Comparison of ENCODE assay signal across 26 cellular contexts in the genomic region with DNA sequence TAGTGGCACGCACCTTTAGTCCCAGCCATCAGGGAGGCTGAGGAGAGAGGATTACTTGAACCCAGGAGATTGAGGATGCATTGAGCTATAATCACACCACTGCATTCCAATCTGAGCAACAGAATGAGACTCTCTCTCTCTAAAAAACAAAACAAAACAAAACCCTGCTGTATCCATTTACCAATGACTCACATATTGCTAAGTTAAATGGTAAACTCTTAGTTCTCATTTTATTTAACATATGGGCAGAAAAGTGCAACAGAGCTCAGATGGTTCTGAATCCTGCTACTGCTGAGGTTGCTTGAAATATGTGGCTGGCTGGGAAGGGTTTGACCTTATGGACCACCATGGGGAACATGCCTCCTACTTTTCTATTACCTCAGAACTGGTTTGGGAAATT. TPM values are rescaled to one million over a fixed set of nuclear protein-coding genes. Genes with fewer than 3 reads are reported as not detected.
DNase-seq lines count a peak whose midpoint lies in the region; ATAC-seq and TF ChIP-seq lines count a peak whose summit lies in the region.
"Had no signal": no experiment of that assay in that cellular context is flagged by ENCODE, and none has a peak within 500 bp of the region (broad histone marks: within the 10 kb centered on the region; RNA-seq: fewer than 3 reads in every experiment).

No MANE protein-coding gene starts in this region.

- no peak for DNase-seq in activated CD8-positive, alpha-beta T cell treated with anti-CD3 and anti-CD28 coated beads for 36 hours
- DNase-seq in activated CD8-positive, alpha-beta T cell treated with anti-CD3 and anti-CD28 coated beads, Interleukin-2, amount 10 ng/mL, durations not matched to agents 7 days and 5 days = no peak
- DNase-seq in HFFc6 (peak; percentile 16), choroid plexus epithelial cell (ENCODE audit: low read depth) (peak; percentile 13), Peyer's patch (no peak), NCI-H1105 (lab: John Stamatoyannopoulos, UW) (no peak), NCI-H510A treated with DMSO at 0.1 percent for 48 hours (lab: John Stamatoyannopoulos, UW) (no peak)
- DNase-seq: amniotic stem cell; C1 segment of cervical spinal cord; KBM-7; kidney; NCI-H2029 treated with DMSO at 0.1 percent for 48 hours; NCI-H446; psoas muscle; spleen; stimulated activated CD4-positive, alpha-beta T cell treated with anti-CD3 and anti-CD28 coated beads, Interleukin-4, amount 100 ng/mL, for 24 hours; substantia nigra; T-helper 2 cell; WERI-Rb-1 had no signal

- H3K36me3 ChIP-seq in skeletal muscle satellite cell (ENCODE audit: insufficient read depth, low read length) = no peaks in the 10 kb centered on the region
- no peaks in the 10 kb centered on the region for H3K36me3 ChIP-seq in Peyer's patch
- H3K36me3 ChIP-seq: cardiac muscle cell, gastroesophageal sphincter, SJSA1, spleen, WERI-Rb-1 had no signal

- H3K4me1 Mint-ChIP-seq in activated CD8-positive, alpha-beta T cell treated with anti-CD3 and anti-CD28 coated beads for 36 hours (ENCODE audit: low read depth) = peaks cover 18% of the 10 kb centered on the region
- H3K4me1 Mint-ChIP-seq in activated CD8-positive, alpha-beta T cell treated with anti-CD3 and anti-CD28 coated beads, Interleukin-2, amount 10 ng/mL, durations not matched to agents 7 days and 5 days (ENCODE audit: low read depth) = peaks cover 8% of the 10 kb centered on the region
- peaks cover 23% of the 10 kb centered on the region for H3K4me1 Mint-ChIP-seq in HFFc6 (ENCODE audit: low read depth)
- H3K4me1 Mint-ChIP-seq: GM23338 had no signal

- peak overlapping the region; percentile 74 for H3K27ac Mint-ChIP-seq in activated CD8-positive, alpha-beta T cell treated with anti-CD3 and anti-CD28 coated beads for 36 hours
- no peak overlapping the region for H3K27ac Mint-ChIP-seq in activated CD8-positive, alpha-beta T cell treated with anti-CD3 and anti-CD28 coated beads, Interleukin-2, amount 10 ng/mL, durations not matched to agents 7 days and 5 days
- H3K27ac Mint-ChIP-seq in HFFc6 = no peak overlapping the region
- H3K27ac Mint-ChIP-seq: dendritic cell treated with granulocyte-macrophage colony-stimulating factor and Interleukin-4, amounts not matched to agents 40 ng/mL and 50 ng/mL, for 4 days; GM23338 had no signal

- CTCF ChIA-PET in activated CD8-positive, alpha-beta T cell treated with anti-CD3 and anti-CD28 coated beads for 36 hours (lab: Charles Lee) = interaction anchor here (0.7 to 7.4 kb wide), 7 partner anchors 33 to 140 kb away, joined by 3 to 204 read pairs (median 4); a partner anchor contains a TSS
- CTCF ChIA-PET in activated CD8-positive, alpha-beta T cell treated with anti-CD3 and anti-CD28 coated beads, Interleukin-2, amount 10 ng/mL, durations not matched to agents 7 days and 5 days (lab: Charles Lee) = interaction anchor here (1.2 to 7.3 kb wide), 3 partner anchors 44 to 77 kb away, joined by 3 to 267 read pairs (median 53); a partner anchor contains a TSS

- H3K9me3 ChIP-seq in skeletal muscle satellite cell (replicated peaks; ENCODE audit: low read length) (no peaks in the 10 kb centered on the region), Peyer's patch (no peaks in the 10 kb centered on the region)
- H3K9me3 ChIP-seq: gastroesophageal sphincter, psoas muscle, SJSA1, spleen had no signal

- POLR2A ChIA-PET in activated CD8-positive, alpha-beta T cell treated with anti-CD3 and anti-CD28 coated beads for 36 hours (lab: Charles Lee) = interaction anchor here (1.0 to 1.1 kb wide), 3 partner anchors 14 to 102 kb away, joined by 3 read pairs; a partner anchor contains a TSS
- POLR2A ChIA-PET in activated CD8-positive, alpha-beta T cell treated with anti-CD3 and anti-CD28 coated beads, Interleukin-2, amount 10 ng/mL, durations not matched to agents 7 days and 5 days (lab: Charles Lee) = interaction anchor here (1.0 kb wide), 1 partner anchor 36 kb away, joined by 3 read pairs; no protein-coding TSS in a partner anchor

- H3K4me3 Mint-ChIP-seq in activated CD8-positive, alpha-beta T cell treated with anti-CD3 and anti-CD28 coated beads for 36 hours = no peak overlapping the region
- H3K4me3 Mint-ChIP-seq in activated CD8-positive, alpha-beta T cell treated with anti-CD3 and anti-CD28 coated beads, Interleukin-2, amount 10 ng/mL, durations not matched to agents 7 days and 5 days = no peak overlapping the region
- no peak overlapping the region for H3K4me3 Mint-ChIP-seq in HFFc6
- H3K4me3 Mint-ChIP-seq: dendritic cell treated with granulocyte-macrophage colony-stimulating factor and Interleukin-4, amounts not matched to agents 40 ng/mL and 50 ng/mL, for 4 days; GM23338 had no signal

- no peak for TF ChIP-seq CTCF in activated CD8-positive, alpha-beta T cell treated with anti-CD3 and anti-CD28 coated beads for 36 hours (IDR thresholded peaks at IDR 0.05)
- no peak for TF ChIP-seq CTCF in HFFc6 (IDR thresholded peaks at IDR 0.05)
- TF ChIP-seq CTCF in choroid plexus epithelial cell (conservative IDR thresholded peaks at IDR 0.05; ENCODE audit: low read depth, low read length) = no peak
- no peak for TF ChIP-seq CTCF in Peyer's patch (IDR thresholded peaks at IDR 0.05)

- H3K27me3 Mint-ChIP-seq in activated CD8-positive, alpha-beta T cell treated with anti-CD3 and anti-CD28 coated beads for 36 hours = peaks cover 7% of the 10 kb centered on the region
- H3K27me3 Mint-ChIP-seq in activated CD8-positive, alpha-beta T cell treated with anti-CD3 and anti-CD28 coated beads, Interleukin-2, amount 10 ng/mL, durations not matched to agents 7 days and 5 days (ENCODE audit: low read depth) = peaks cover 16% of the 10 kb centered on the region
- H3K27me3 Mint-ChIP-seq in HFFc6 (ENCODE audit: insufficient read depth) = peaks cover 4% of the 10 kb centered on the region

- H3K9ac ChIP-seq in skeletal muscle satellite cell (ENCODE audit: low read depth, low read length) = no peak overlapping the region

- intact Hi-C loops in activated CD8-positive, alpha-beta T cell treated with anti-CD3 and anti-CD28 coated beads for 36 hours (cut with micrococcal nuclease) = no loop called here

- TF ChIP-seq POLR2A in Peyer's patch (IDR thresholded peaks at IDR 0.05) = no peak

- no peak overlapping the region for H3K27ac ChIP-seq in Peyer's patch
- H3K27ac ChIP-seq: cardiac muscle cell, gastroesophageal sphincter, psoas muscle, SJSA1, spleen, WERI-Rb-1 had no signal

- H3K27me3 ChIP-seq in skeletal muscle satellite cell (ENCODE audit: control insufficient read depth, insufficient read depth, low read length) = peaks cover 8% of the 10 kb centered on the region
- no peaks in the 10 kb centered on the region for H3K27me3 ChIP-seq in Peyer's patch
- H3K27me3 ChIP-seq: cardiac muscle cell, gastroesophageal sphincter, SJSA1, spleen had no signal

- peaks cover 10% of the 10 kb centered on the region for H3K4me1 ChIP-seq in skeletal muscle satellite cell (ENCODE audit: control insufficient read depth, insufficient read depth, low read length)
- H3K4me1 ChIP-seq in Peyer's patch = no peaks in the 10 kb centered on the region
- H3K4me1 ChIP-seq: psoas muscle, SJSA1 had no signal

- no peaks in the 10 kb centered on the region for H3K9me3 Mint-ChIP-seq in activated CD8-positive, alpha-beta T cell treated with anti-CD3 and anti-CD28 coated beads for 36 hours
- H3K9me3 Mint-ChIP-seq in activated CD8-positive, alpha-beta T cell treated with anti-CD3 and anti-CD28 coated beads, Interleukin-2, amount 10 ng/mL, durations not matched to agents 7 days and 5 days (ENCODE audit: insufficient read depth) = no peaks in the 10 kb centered on the region
- H3K9me3 Mint-ChIP-seq in HFFc6 = no peaks in the 10 kb centered on the region
- H3K9me3 Mint-ChIP-seq: dendritic cell treated with granulocyte-macrophage colony-stimulating factor and Interleukin-4, amounts not matched to agents 40 ng/mL and 50 ng/mL, for 4 days; GM23338 had no signal

- no peak overlapping the region for H3K4me3 ChIP-seq in choroid plexus epithelial cell (ENCODE audit: low read depth, low read length)
- H3K4me3 ChIP-seq in skeletal muscle satellite cell (ENCODE audit: low read length) = no peak overlapping the region
- no peak overlapping the region for H3K4me3 ChIP-seq in Peyer's patch
- H3K4me3 ChIP-seq: cardiac muscle cell, gastroesophageal sphincter, GM23338, lung, psoas muscle, SJSA1, spleen had no signal

- no peaks in the 10 kb centered on the region for H3K36me3 Mint-ChIP-seq in activated CD8-positive, alpha-beta T cell treated with anti-CD3 and anti-CD28 coated beads for 36 hours (ENCODE audit: low read depth)
- H3K36me3 Mint-ChIP-seq in activated CD8-positive, alpha-beta T cell treated with anti-CD3 and anti-CD28 coated beads, Interleukin-2, amount 10 ng/mL, durations not matched to agents 7 days and 5 days (ENCODE audit: low read depth) = no peaks in the 10 kb centered on the region
- H3K36me3 Mint-ChIP-seq in HFFc6 (ENCODE audit: low read depth) = no peaks in the 10 kb centered on the region

- ATAC-seq in activated CD8-positive, alpha-beta T cell treated with anti-CD3 and anti-CD28 coated beads for 36 hours = no peak
- ATAC-seq in activated CD8-positive, alpha-beta T cell treated with anti-CD3 and anti-CD28 coated beads, Interleukin-2, amount 10 ng/mL, durations not matched to agents 7 days and 5 days = no peak
- ATAC-seq: gastroesophageal sphincter, GM23338, psoas muscle had no signal

- H3K4me2 ChIP-seq in skeletal muscle satellite cell (ENCODE audit: low read length) = peak overlapping the region; percentile 28
- H3K4me2 ChIP-seq: GM23338 had no signal

RNA-seq across cellular contexts. Expression of a gene that starts 33.7 kb away (rescaled TPM):
- 10 to 100 TPM; 68.7 to 73.8 TPM for total RNA-seq in activated CD8-positive, alpha-beta T cell treated with anti-CD3 and anti-CD28 coated beads for 36 hours
- total RNA-seq in activated CD8-positive, alpha-beta T cell treated with anti-CD3 and anti-CD28 coated beads, Interleukin-2, amount 10 ng/mL, durations not matched to agents 7 days and 5 days = 10 to 100 TPM; 45.1 to 50.6 TPM
- total RNA-seq in HFFc6 (2021; fragmentation: NEBNext Ultra II Directional; extraction: Animal tissue kit (Norgen Biotek cat#: 25700)) = 10 to 100 TPM; 30.7 to 36.7 (median 31.3) TPM
- 25.8 and 27.1 TPM in 2 replicates for total RNA-seq in skeletal muscle satellite cell (2012; rRNA removed)
- 10 to 100 TPM; 29.6 to 68.5 (median 42.9) TPM for total RNA-seq in Peyer's patch

RNA-seq across cellular contexts. Expression of a gene that starts 38.7 kb away (rescaled TPM):
- not detected for total RNA-seq in activated CD8-positive, alpha-beta T cell treated with anti-CD3 and anti-CD28 coated beads for 36 hours
- under 1 TPM; 0.18 to 0.37 TPM for total RNA-seq in activated CD8-positive, alpha-beta T cell treated with anti-CD3 and anti-CD28 coated beads, Interleukin-2, amount 10 ng/mL, durations not matched to agents 7 days and 5 days
- total RNA-seq in HFFc6 (2021; fragmentation: NEBNext Ultra II Directional; extraction: Animal tissue kit (Norgen Biotek cat#: 25700)) = 10 to 100 TPM; 20.3 to 31.6 (median 22.4) TPM
- total RNA-seq in skeletal muscle satellite cell (2012; rRNA removed) = 15.5 and 19.7 TPM in 2 replicates
- total RNA-seq in Peyer's patch = 100 to 1,000 TPM in 3 of 4 donors, 10 to 100 TPM in 1; 71.3 to 175 (median 129) TPM

Comparison
In these comparisons a context has a peak if more than half of its experiments do, and no peak if none do; other contexts are left out.
1. DNase-seq: peak in HFFc6 (single experiment) and choroid plexus epithelial cell (single experiment); none in activated CD8-positive, alpha-beta T cell treated with anti-CD3 and anti-CD28 coated beads for 36 hours (single experiment), activated CD8-positive, alpha-beta T cell treated with anti-CD3 and anti-CD28 coated beads, Interleukin-2, amount 10 ng/mL, durations not matched to agents 7 days and 5 days (single experiment), Peyer's patch (0 of 3), NCI-H1105 (single experiment) and NCI-H510A treated with DMSO at 0.1 percent for 48 hours (single experiment).
2. RNA of a gene that starts 38.7 kb away (total RNA-seq): 71.3 to 175 TPM in Peyer's patch and 20.3 to 31.6 TPM in HFFc6; 0.18 to 0.37 TPM in activated CD8-positive, alpha-beta T cell treated with anti-CD3 and anti-CD28 coated beads, Interleukin-2, amount 10 ng/mL, durations not matched to agents 7 days and 5 days and not detected in activated CD8-positive, alpha-beta T cell treated with anti-CD3 and anti-CD28 coated beads for 36 hours; every median in the first group is over 10 times any median in the second.